10 cellular contexts compared by ENCODE assay signal in genomic region chr9:109114670-109115069, GRCh38. TPM values are rescaled to one million over a fixed set of nuclear protein-coding genes. Genes with fewer than 3 reads are reported as not detected.
DNase-seq lines count a peak whose midpoint lies in the region; ATAC-seq and TF ChIP-seq lines count a peak whose summit lies in the region.
"Had no signal": no experiment of that assay in that cellular context is flagged by ENCODE, and none has a peak within 500 bp of the region (broad histone marks: within the 10 kb centered on the region; RNA-seq: fewer than 3 reads in every experiment).

No MANE protein-coding gene starts in this region.

- no peaks in the 10 kb centered on the region for H3K9me3 Mint-ChIP-seq in stimulated activated naive CD8-positive, alpha-beta T cell treated with anti-CD3 and anti-CD28 coated beads, Interleukin-15, Interleukin-2, amounts not matched to agents 100 ng/mL and 50 ng/mL, for 24 hours

- intact Hi-C loops in left lung (cut with DNase I): no loop called here
- intact Hi-C loops in vagina (cut with DNase I): no loop called here

- H3K36me3 ChIP-seq in left lung: no peaks in the 10 kb centered on the region
- H3K36me3 ChIP-seq in vagina: no peaks in the 10 kb centered on the region

- peak overlapping the region; percentile 20 for H3K4me3 Mint-ChIP-seq in stimulated activated naive CD8-positive, alpha-beta T cell treated with anti-CD3 and anti-CD28 coated beads, Interleukin-15, Interleukin-2, amounts not matched to agents 100 ng/mL and 50 ng/mL, for 24 hours

- peak overlapping the region; percentile 66 for H3K27ac Mint-ChIP-seq in stimulated activated naive CD8-positive, alpha-beta T cell treated with anti-CD3 and anti-CD28 coated beads, Interleukin-15, Interleukin-2, amounts not matched to agents 100 ng/mL and 50 ng/mL, for 24 hours

- no peak for DNase-seq in stimulated activated naive CD8-positive, alpha-beta T cell treated with anti-CD3 and anti-CD28 coated beads, Interleukin-15, Interleukin-2, amounts not matched to agents 100 U/mL and 50 U/mL, for 24 hours
- DNase-seq in amniotic epithelial cell (ENCODE audit: low read depth) (peak; percentile 90), left lung (no peak), vagina (ENCODE audit: extremely low spot score in 2 of 2) (no peak), NCI-H2171 (lab: John Stamatoyannopoulos, UW) (no peak), cerebellar cortex (ENCODE audit: low spot score) (no peak)
- DNase-seq: MM.1S had no signal

- H3K4me1 Mint-ChIP-seq in stimulated activated naive CD8-positive, alpha-beta T cell treated with anti-CD3 and anti-CD28 coated beads, Interleukin-15, Interleukin-2, amounts not matched to agents 100 ng/mL and 50 ng/mL, for 24 hours (ENCODE audit: low read depth): peaks cover 89% of the 10 kb centered on the region

- peaks cover 29% of the 10 kb centered on the region for H3K36me3 Mint-ChIP-seq in stimulated activated naive CD8-positive, alpha-beta T cell treated with anti-CD3 and anti-CD28 coated beads, Interleukin-15, Interleukin-2, amounts not matched to agents 100 ng/mL and 50 ng/mL, for 24 hours (ENCODE audit: low read depth)

- no peaks in the 10 kb centered on the region for H3K9me3 ChIP-seq in left lung
- no peaks in the 10 kb centered on the region for H3K9me3 ChIP-seq in vagina

- TF ChIP-seq CTCF in left lung (IDR thresholded peaks at IDR 0.05): no peak
- no peak for TF ChIP-seq CTCF in vagina (IDR thresholded peaks at IDR 0.05)

- H3K27ac ChIP-seq in left lung (peak overlapping the region; percentile 62 to 82), vagina (peak overlapping the region; percentile 37)

- ATAC-seq in stimulated activated naive CD8-positive, alpha-beta T cell treated with anti-CD3 and anti-CD28 coated beads, Interleukin-15, Interleukin-2, amounts not matched to agents 100 U/mL and 50 U/mL, for 24 hours: no peak
- ATAC-seq in left lung (no peak), GM19395 (IDR thresholded peaks at IDR 0.05; ENCODE audit: unreplicated experiment) (no peak)

- H3K4me1 ChIP-seq in left lung: peaks cover 29 to 88% of the 10 kb centered on the region in 2 donors
- H3K4me1 ChIP-seq in vagina: peaks cover 92% of the 10 kb centered on the region

- TF ChIP-seq POLR2A in vagina (IDR thresholded peaks at IDR 0.05): no peak

- H3K27me3 Mint-ChIP-seq in stimulated activated naive CD8-positive, alpha-beta T cell treated with anti-CD3 and anti-CD28 coated beads, Interleukin-15, Interleukin-2, amounts not matched to agents 100 ng/mL and 50 ng/mL, for 24 hours: no peaks in the 10 kb centered on the region

- no peak overlapping the region for H3K4me3 ChIP-seq in left lung
- no peak overlapping the region for H3K4me3 ChIP-seq in vagina

- no peaks in the 10 kb centered on the region for H3K27me3 ChIP-seq in left lung
- H3K27me3 ChIP-seq in vagina: no peaks in the 10 kb centered on the region

RNA-seq across cellular contexts. Expression of gene TMEM245, which starts 5.1 kb away (rescaled TPM):
- total RNA-seq in left lung (10 to 100 TPM; 61.0 to 88.1 TPM), vagina (47.4 TPM)

RNA-seq across cellular contexts. Expression of gene FRRS1L, which starts 52.4 kb away (rescaled TPM):
- total RNA-seq in left lung (under 1 TPM in 1 of 2 donors, not detected in 1; 0.47 TPM), vagina (2.2 TPM)
- total RNA-seq: RPMI7951 had no signal
